In genomic region chr1:109823543-109824348, GRCh38 we compare ENCODE assay signal across 8 cellular contexts.
DNase-seq lines count a peak whose midpoint lies in the region; ATAC-seq and TF ChIP-seq lines count a peak whose summit lies in the region.

No MANE protein-coding gene starts in this region.

- no peaks in the 10 kb centered on the region for H3K36me3 Mint-ChIP-seq in activated CD4-positive, alpha-beta T cell treated with anti-CD3 and anti-CD28 coated beads, Interleukin-2, amount 10 ng/mL, durations not matched to agents 24 days and 14 days (ENCODE audit: low read depth)

- WGBS in thyroid gland, 2 donors, result 66 to 79% methylated on average over 11 to 14 of the region's 16 CpGs

- H3K36me3 ChIP-seq in thyroid gland, result no peaks in the 10 kb centered on the region

- H3K9me3 ChIP-seq in thyroid gland, result no peaks in the 10 kb centered on the region

- peak overlapping the region; percentile 74 for H3K27ac Mint-ChIP-seq in activated CD4-positive, alpha-beta T cell treated with anti-CD3 and anti-CD28 coated beads, Interleukin-2, amount 10 ng/mL, durations not matched to agents 24 days and 14 days

- no peaks in the 10 kb centered on the region for H3K27me3 Mint-ChIP-seq in activated CD4-positive, alpha-beta T cell treated with anti-CD3 and anti-CD28 coated beads, Interleukin-2, amount 10 ng/mL, durations not matched to agents 24 days and 14 days

- H3K9me3 Mint-ChIP-seq in activated CD4-positive, alpha-beta T cell treated with anti-CD3 and anti-CD28 coated beads, Interleukin-2, amount 10 ng/mL, durations not matched to agents 24 days and 14 days, result peaks cover 3% of the 10 kb centered on the region

- intact Hi-C loops in activated CD4-positive, alpha-beta T cell treated with anti-CD3 and anti-CD28 coated beads, Interleukin-2, amount 10 ng/mL, durations not matched to agents 24 days and 14 days (cut with micrococcal nuclease), result no loop called here
- intact Hi-C loops in thyroid gland (cut with DNase I), result no loop called here

- no peak for TF ChIP-seq CTCF in thyroid gland (IDR thresholded peaks at IDR 0.05)

- H3K27ac ChIP-seq in layer of hippocampus (ENCODE audit: low read depth, low read length) (peak overlapping the region; percentile 0), thyroid gland (peak overlapping the region in 2 of 3 donors; percentile 14 to 24)

- peaks cover 33% of the 10 kb centered on the region for H3K4me1 Mint-ChIP-seq in activated CD4-positive, alpha-beta T cell treated with anti-CD3 and anti-CD28 coated beads, Interleukin-2, amount 10 ng/mL, durations not matched to agents 24 days and 14 days

- no peak for TF ChIP-seq POLR2A in thyroid gland (IDR thresholded peaks at IDR 0.05)

- DNase-seq in activated CD4-positive, alpha-beta T cell treated with anti-CD3 and anti-CD28 coated beads, Interleukin-2, amount 10 ng/mL, durations not matched to agents 24 days and 14 days, result no peak
- no peak for DNase-seq in activated CD4-positive, alpha-beta T cell treated with anti-CD3 and anti-CD28 coated beads, Interleukin-2, amount 50 U/mL, for 4 hours
- DNase-seq in astrocyte of the hippocampus (ENCODE audit: low read depth, low spot score), result peak; percentile 74
- peak; percentile 44 to 45 for DNase-seq in thyroid gland
- no peak for DNase-seq in cerebellar cortex (ENCODE audit: low spot score)

- no peak overlapping the region for H3K4me3 Mint-ChIP-seq in activated CD4-positive, alpha-beta T cell treated with anti-CD3 and anti-CD28 coated beads, Interleukin-2, amount 10 ng/mL, durations not matched to agents 24 days and 14 days

- H3K4me3 ChIP-seq in thyroid gland (replicated peaks in 1 of 3), result no peak overlapping the region

- H3K4me1 ChIP-seq in thyroid gland, result peaks cover 10 to 29% of the 10 kb centered on the region in 2 donors

- ATAC-seq in GM21526 (IDR thresholded peaks at IDR 0.05; ENCODE audit: low FRiP score, unreplicated experiment), result no peak
- ATAC-seq in HG03139 (IDR thresholded peaks at IDR 0.05; ENCODE audit: unreplicated experiment), result no peak

- H3K27me3 ChIP-seq in layer of hippocampus (ENCODE audit: control insufficient read depth, insufficient read depth, low read length) (no peaks in the 10 kb centered on the region), thyroid gland (no peaks in the 10 kb centered on the region)

Comparison
In these comparisons a context has a peak if more than half of its experiments do, and no peak if none do; other contexts are left out.
1. DNase-seq: peak in astrocyte of the hippocampus (single experiment) and thyroid gland (2 of 2); none in activated CD4-positive, alpha-beta T cell treated with anti-CD3 and anti-CD28 coated beads, Interleukin-2, amount 10 ng/mL, durations not matched to agents 24 days and 14 days (single experiment), activated CD4-positive, alpha-beta T cell treated with anti-CD3 and anti-CD28 coated beads, Interleukin-2, amount 50 U/mL, for 4 hours (0 of 2) and cerebellar cortex (single experiment).